In genomic region chr3:156131799-156132198, GRCh38 we compare ENCODE assay signal across 19 cellular contexts. TPM values are rescaled to one million over a fixed set of nuclear protein-coding genes. Genes with fewer than 3 reads are reported as not detected.
DNase-seq lines count a peak whose midpoint lies in the region; ATAC-seq and TF ChIP-seq lines count a peak whose summit lies in the region.
"Had no signal": no experiment of that assay in that cellular context is flagged by ENCODE, and none has a peak within 500 bp of the region (broad histone marks: within the 10 kb centered on the region; RNA-seq: fewer than 3 reads in every experiment).

No MANE protein-coding gene starts in this region.

- H3K36me3 Mint-ChIP-seq in GM23338 (ENCODE audit: low read depth) (no peaks in the 10 kb centered on the region), neural progenitor cell (no peaks in the 10 kb centered on the region)

- H3F3A ChIP-seq in GM23338 (replicated peaks; ENCODE audit: low read depth) (no peaks in the 10 kb centered on the region), neural progenitor cell (ENCODE audit: low read depth) (no peaks in the 10 kb centered on the region)

- H3K27ac ChIP-seq in GM23338 (ENCODE audit: low read depth) = no peak overlapping the region
- no peak overlapping the region for H3K27ac ChIP-seq in Karpas-422 (ENCODE audit: low read length)
- H3K27ac ChIP-seq in coronary artery = peak overlapping the region; percentile 18 to 53
- H3K27ac ChIP-seq in neural progenitor cell = no peak overlapping the region
- H3K27ac ChIP-seq: C4-2B, HL-60 had no signal

- ATAC-seq in GM23338 (no peak; the same call in 2 of the 3 replicates), HG02973 (IDR thresholded peaks at IDR 0.05; ENCODE audit: unreplicated experiment) (no peak)
- ATAC-seq: K562 had no signal

- H3K4me2 ChIP-seq in GM23338 = no peak overlapping the region
- no peak overlapping the region for H3K4me2 ChIP-seq in Karpas-422 (ENCODE audit: low read depth, low read length, poor library complexity, severe bottlenecking)
- no peak overlapping the region for H3K4me2 ChIP-seq in neural progenitor cell

- H3K27ac Mint-ChIP-seq in GM23338 (no peak overlapping the region), neural progenitor cell (no peak overlapping the region)
- H3K27ac Mint-ChIP-seq: CD4-positive, alpha-beta T cell had no signal

- H3K9me2 ChIP-seq in GM23338 (ENCODE audit: insufficient read depth) (no peaks in the 10 kb centered on the region), Karpas-422 (replicated peaks; ENCODE audit: insufficient read depth, low read length) (no peaks in the 10 kb centered on the region)

- H3K27me3 Mint-ChIP-seq in GM23338 (ENCODE audit: insufficient read depth, low read depth, poor library complexity) (peaks cover 3% of the 10 kb centered on the region), neural progenitor cell (ENCODE audit: insufficient read depth, low read depth) (no peaks in the 10 kb centered on the region)

- H3K9me3 Mint-ChIP-seq in GM23338 (no peaks in the 10 kb centered on the region), neural progenitor cell (no peaks in the 10 kb centered on the region)
- H3K9me3 Mint-ChIP-seq: CD4-positive, alpha-beta T cell had no signal

- H3K36me3 ChIP-seq in GM23338 (ENCODE audit: insufficient read depth) = no peaks in the 10 kb centered on the region
- H3K36me3 ChIP-seq in Karpas-422 (ENCODE audit: insufficient read depth, low read length) = no peaks in the 10 kb centered on the region
- no peaks in the 10 kb centered on the region for H3K36me3 ChIP-seq in neural progenitor cell
- H3K36me3 ChIP-seq: HAP-1 had no signal

- TF ChIP-seq CTCF in GM23338 (conservative IDR thresholded peaks at IDR 0.05; ENCODE audit: low read depth in 2 of 2) (no peak), coronary artery (IDR thresholded peaks at IDR 0.05) (no peak), neural progenitor cell (IDR thresholded peaks at IDR 0.05) (no peak)

- H3K9me3 ChIP-seq in Karpas-422 (ENCODE audit: low read length) (no peaks in the 10 kb centered on the region), neural progenitor cell (ENCODE audit: low read depth) (no peaks in the 10 kb centered on the region)
- H3K9me3 ChIP-seq: Caco-2, HAP-1 had no signal

- no peak for DNase-seq in GM23338 (ENCODE audit: low spot score)
- peak; percentile 14 for DNase-seq in Karpas-422
- DNase-seq in coronary artery (ENCODE audit: low spot score) = no peak
- no peak for DNase-seq in neural progenitor cell (ENCODE audit: low spot score)
- no peak for DNase-seq in MV-4-11 (lab: John Stamatoyannopoulos, UW)
- no peak for DNase-seq in AG08395 (ENCODE audit: low spot score)
- DNase-seq in NCI-H748 treated with DMSO at 0.1 percent for 48 hours (lab: John Stamatoyannopoulos, UW) = no peak
- DNase-seq: ACHN; AML-193; Caco-2; CD4-positive, alpha-beta T cell; GDM1; GOT3 had no signal

- H2AFZ ChIP-seq in GM23338 = peak overlapping the region; percentile 57; the same call in 1 of the 2 replicates
- no peak overlapping the region for H2AFZ ChIP-seq in Karpas-422 (ENCODE audit: low read length)
- peak overlapping the region; percentile 18 for H2AFZ ChIP-seq in neural progenitor cell (replicated peaks)

- H3K4me3 ChIP-seq in GM23338 (no peak overlapping the region), Karpas-422 (ENCODE audit: low read length) (no peak overlapping the region), coronary artery (no peak overlapping the region), neural progenitor cell (no peak overlapping the region)
- H3K4me3 ChIP-seq: HAP-1, K562 had no signal

- H3K9ac ChIP-seq in Karpas-422 (ENCODE audit: low read length) (no peak overlapping the region), neural progenitor cell (no peak overlapping the region)

- H3K4me1 Mint-ChIP-seq in GM23338 (no peaks in the 10 kb centered on the region), neural progenitor cell (peaks cover 5% of the 10 kb centered on the region)

- H3K27me3 ChIP-seq in GM23338 (ENCODE audit: insufficient read depth) (no peaks in the 10 kb centered on the region), Karpas-422 (ENCODE audit: low read length) (no peaks in the 10 kb centered on the region), neural progenitor cell (no peaks in the 10 kb centered on the region)

- H4K20me1 ChIP-seq in GM23338 (replicated peaks; ENCODE audit: insufficient read depth) (no peaks in the 10 kb centered on the region), Karpas-422 (ENCODE audit: insufficient read depth, low read depth, low read length) (no peaks in the 10 kb centered on the region), neural progenitor cell (ENCODE audit: low read depth) (no peaks in the 10 kb centered on the region)

- no peaks in the 10 kb centered on the region for H3K79me2 ChIP-seq in GM23338 (replicated peaks; ENCODE audit: insufficient read depth)
- no peaks in the 10 kb centered on the region for H3K79me2 ChIP-seq in Karpas-422 (ENCODE audit: low read length)
- no peaks in the 10 kb centered on the region for H3K79me2 ChIP-seq in neural progenitor cell (ENCODE audit: low read depth)

- H3K4me1 ChIP-seq in GM23338 (ENCODE audit: insufficient read depth) (no peaks in the 10 kb centered on the region), Karpas-422 (ENCODE audit: low read length) (no peaks in the 10 kb centered on the region), neural progenitor cell (no peaks in the 10 kb centered on the region)
- H3K4me1 ChIP-seq: Caco-2, HAP-1 had no signal

- no peak overlapping the region for H3K4me3 Mint-ChIP-seq in GM23338
- no peak overlapping the region for H3K4me3 Mint-ChIP-seq in neural progenitor cell
- H3K4me3 Mint-ChIP-seq: CD4-positive, alpha-beta T cell had no signal

TF ChIP-seq in GM23338, 12 proteins besides CTCF, POLR2A, EP300 and RAD21 (continues in another document):
- TF ChIP-seq JUNB (IDR thresholded peaks at IDR 0.05; ENCODE audit: unreplicated experiment) = no peak
- no peak for TF ChIP-seq EZH2phosphoT487 (IDR thresholded peaks at IDR 0.05; ENCODE audit: unreplicated experiment)
- TF ChIP-seq ZNF462 (CRISPR knock-in tag; IDR thresholded peaks at IDR 0.05) = no peak

RNA-seq across cellular contexts. Expression of gene KCNAB1, which starts 11.4 kb away (rescaled TPM):
- total RNA-seq in GM23338 (2014; rRNA removed; shearing (Covaris generic)) = 0.08 and 0.69 TPM in 2 replicates
- polyA plus RNA-seq in GM23338 (2016; fragmentation: Nextera tagmentation; extraction: Ambion mirVana) = 1.3 and 2.6 TPM in 2 replicates
- not detected in 2 replicates for total RNA-seq in Karpas-422 (2014; rRNA removed; shearing (Covaris generic); ENCODE audit: low replicate concordance)
- total RNA-seq in neural progenitor cell (ENCODE audit: low replicate concordance) = 0.15 and 0.24 TPM in 2 replicates
- polyA plus RNA-seq: BJ had no signal

Comparison
In these comparisons a context has a peak if more than half of its experiments do, and no peak if none do; other contexts are left out.
1. H3K27ac ChIP-seq: peak in coronary artery (2 of 2); none in GM23338 (single experiment), Karpas-422 (single experiment) and neural progenitor cell (single experiment).